Comparison of ENCODE assay signal across 12 cellular contexts in genomic region chr4:157180268-157180667, GRCh38. TPM values are rescaled to one million over a fixed set of nuclear protein-coding genes. Genes with fewer than 3 reads are reported as not detected.
"Had no signal": no experiment of that assay in that cellular context is flagged by ENCODE, and none has a peak within 500 bp of the region (broad histone marks: within the 10 kb centered on the region; RNA-seq: fewer than 3 reads in every experiment).

No MANE protein-coding gene starts in this region.

RNA-seq across cellular contexts. Expression of gene GRIA2, which starts 40.3 kb away (rescaled TPM):
- total RNA-seq: activated CD4-positive, alpha-beta memory T cell treated with anti-CD3 and anti-CD28 coated beads, Interleukin-2, amount 10 ng/mL, durations not matched to agents 7 days and 5 days; activated CD4-positive, alpha-beta T cell treated with anti-CD3 and anti-CD28 coated beads for 36 hours; activated CD4-positive, alpha-beta T cell treated with anti-CD3 and anti-CD28 coated beads, Interleukin-2, amount 10 ng/mL, durations not matched to agents 7 days and 5 days; activated CD8-positive, alpha-beta memory T cell treated with anti-CD3 and anti-CD28 coated beads, Interleukin-2, amount 10 ng/mL, durations not matched to agents 7 days and 5 days; activated CD8-positive, alpha-beta T cell treated with anti-CD3 and anti-CD28 coated beads, Interleukin-2, amount 10 ng/mL, durations not matched to agents 7 days and 5 days; activated naive CD8-positive, alpha-beta T cell treated with anti-CD3 and anti-CD28 coated beads, Interleukin-2, amount 10 ng/mL, durations not matched to agents 7 days and 5 days; activated T-helper 2 cell treated with anti-CD3 and anti-CD28 coated beads, Interferon-gamma antibody, Interleukin-2, Interleukin-4, amounts not matched to agents 10 μg/mL and 5 μg/mL and 100 μg/mL, durations not matched to agents 14 hours and 24 hours and 36 hours; bronchial epithelial cell; cardiac muscle cell; colonic mucosa; T-helper 2 cell treated with Interferon-gamma antibody and Interleukin-4, amounts not matched to agents 100 ng/mL and 5 ng/mL, for 36 hours; WTC11 had no signal
- polyA plus RNA-seq: cardiac muscle cell had no signal
